Comparison of ENCODE assay signal across 20 cellular contexts in genomic region chr1:28890435-28890834, GRCh38.
"Had no signal": no experiment of that assay in that cellular context is flagged by ENCODE, and none has a peak within 500 bp of the region (broad histone marks: within the 10 kb centered on the region; RNA-seq: fewer than 3 reads in every experiment).

No MANE protein-coding gene starts in this region.

- H3K4me3 Mint-ChIP-seq: activated CD4-positive, alpha-beta memory T cell treated with anti-CD3 and anti-CD28 coated beads, Interleukin-2, amount 10 ng/mL, durations not matched to agents 7 days and 5 days; WTC11 had no signal

- H3K27me3 ChIP-seq: foreskin keratinocyte, hepatocyte, left lung, spleen, upper lobe of right lung had no signal

- H3K9me3 ChIP-seq: left lung, spleen, upper lobe of right lung had no signal

- H3K27ac ChIP-seq: foreskin keratinocyte, hepatocyte, left lung, upper lobe of right lung had no signal

- H3K27me3 Mint-ChIP-seq: activated CD4-positive, alpha-beta memory T cell treated with anti-CD3 and anti-CD28 coated beads, Interleukin-2, amount 10 ng/mL, durations not matched to agents 7 days and 5 days; naive B cell had no signal

- H3K36me3 Mint-ChIP-seq: brain, immature natural killer cell, naive B cell, WTC11 had no signal

- DNase-seq: activated CD4-positive, alpha-beta memory T cell treated with anti-CD3 and anti-CD28 coated beads, Interleukin-2, amount 10 ng/mL, durations not matched to agents 7 days and 5 days; activated effector memory CD4-positive, alpha-beta T cell treated with anti-CD3 and anti-CD28 coated beads, Interleukin-2, amount 50 U/mL, for 16 hours; activated naive CD4-positive, alpha-beta T cell treated with anti-CD3 and anti-CD28 coated beads, Interleukin-2, amount 50 U/mL, for 16 hours; activated T-cell treated with anti-CD3 and anti-CD28 coated beads for 4 hours; aorta; dermis blood vessel endothelial cell; effector CD8-positive, alpha-beta T cell; foreskin keratinocyte; immature natural killer cell; left lung; naive B cell; spleen; stimulated activated CD4-positive, alpha-beta T cell treated with anti-CD3 and anti-CD28 coated beads, Interleukin-4, amount 100 ng/mL, for 24 hours; stimulated activated naive CD4-positive, alpha-beta T cell treated with Interleukin-2 at 50 U/mL for 16 hours; T-helper 9 cell; upper lobe of right lung had no signal

- H3K36me3 ChIP-seq: left lung had no signal

- H3K9me3 Mint-ChIP-seq: activated CD4-positive, alpha-beta memory T cell treated with anti-CD3 and anti-CD28 coated beads, Interleukin-2, amount 10 ng/mL, durations not matched to agents 7 days and 5 days; immature natural killer cell; naive B cell; WTC11 had no signal

- ATAC-seq: foreskin keratinocyte, left lung, upper lobe of right lung, WTC11 had no signal

- H3K27ac Mint-ChIP-seq: activated CD4-positive, alpha-beta memory T cell treated with anti-CD3 and anti-CD28 coated beads, Interleukin-2, amount 10 ng/mL, durations not matched to agents 7 days and 5 days; brain; WTC11 had no signal

- H3K4me3 ChIP-seq: hepatocyte, left lung, lung, spleen, upper lobe of right lung had no signal
